ENCODE assay signal across 12 cellular contexts in genomic region chr22:23233084-23233501, GRCh38. TPM values are rescaled to one million over a fixed set of nuclear protein-coding genes. Genes with fewer than 3 reads are reported as not detected.
DNase-seq lines count a peak whose midpoint lies in the region; ATAC-seq and TF ChIP-seq lines count a peak whose summit lies in the region.
"Had no signal": no experiment of that assay in that cellular context is flagged by ENCODE, and none has a peak within 500 bp of the region (broad histone marks: within the 10 kb centered on the region; RNA-seq: fewer than 3 reads in every experiment).

No MANE protein-coding gene starts in this region.

- peak; percentile 31 for TF ChIP-seq CTCF in BJ (IDR thresholded peaks at IDR 0.05; ENCODE audit: insufficient read depth, low read depth, low read length)
- peak; percentile 8 for TF ChIP-seq CTCF in cardiac fibroblast (IDR thresholded peaks at IDR 0.05; ENCODE audit: low read depth, low read length)

- H3K36me3 ChIP-seq in BJ (ENCODE audit: control insufficient read depth, insufficient read depth, low read length) (no peaks in the 10 kb centered on the region; the same call in 1 of the 2 replicates), H7 (replicated peaks; ENCODE audit: control insufficient read depth, insufficient read depth, low read length) (no peaks in the 10 kb centered on the region)

- DNase-seq in BJ (ENCODE audit: low read depth) = no peak
- DNase-seq in H7 = peak; percentile 50
- peak in 1 of 2 donors; percentile 66 for DNase-seq in cardiac fibroblast (ENCODE audit: low read depth in 2 of 2)
- peak; percentile 30 for DNase-seq in mucosa of gallbladder (ENCODE audit: low spot score)
- DNase-seq in SW 1271 (lab: John Stamatoyannopoulos, UW) = no peak
- no peak for DNase-seq in NCI-H69 (lab: John Stamatoyannopoulos, UW)
- no peak for DNase-seq in KG1 (lab: John Stamatoyannopoulos, UW)
- DNase-seq: activated effector memory CD4-positive, alpha-beta T cell treated with Interleukin-2 at 50 U/mL for 16 hours; effector CD8-positive, alpha-beta T cell; GOT3; WERI-Rb-1 had no signal

- CTCF ChIA-PET in BJ (lab: Yijun Ruan, JAX) = no interaction called here

- no peak for ATAC-seq in HG03571 (IDR thresholded peaks at IDR 0.05; ENCODE audit: unreplicated experiment)

- H3K27me3 ChIP-seq in BJ (ENCODE audit: control insufficient read depth, insufficient read depth, low read length) (no peaks in the 10 kb centered on the region), H7 (ENCODE audit: control insufficient read depth, insufficient read depth, low read length) (no peaks in the 10 kb centered on the region)

- no peak overlapping the region for H3K4me3 ChIP-seq in BJ (ENCODE audit: low read depth, low read length)
- H3K4me3 ChIP-seq in H7 (ENCODE audit: insufficient read depth, low read depth, low read length) = no peak overlapping the region
- no peak overlapping the region for H3K4me3 ChIP-seq in cardiac fibroblast (replicated peaks in 1 of 2; ENCODE audit: low read depth in 2 of 2, low read length in 2 of 2)

- POLR2A ChIA-PET in BJ (lab: Charles Lee) = no interaction called here

RNA-seq across cellular contexts. Expression of gene BCR, which starts 52.8 kb away (rescaled TPM):
- 15.6 and 24.0 TPM in 2 replicates for polyA plus RNA-seq in BJ (2011; rRNA removed)
- 72.5 and 78.5 TPM in 2 replicates for polyA minus RNA-seq in BJ (2011; rRNA and poly(A)+ RNA removed)
- 84.7 and 89.1 TPM in 2 replicates for total RNA-seq in H7 (2014; rRNA removed; shearing (Covaris generic))
- 58.6 TPM for total RNA-seq in mucosa of gallbladder

Comparison
In these comparisons a context has a peak if more than half of its experiments do, and no peak if none do; other contexts are left out.
1. DNase-seq: peak in H7 (single experiment) and mucosa of gallbladder (single experiment); none in BJ (single experiment), SW 1271 (0 of 2), NCI-H69 (single experiment) and KG1 (single experiment).